ENCODE assay signal across 12 cellular contexts in genomic region chr21:36709030-36709867, GRCh38. TPM values are rescaled to one million over a fixed set of nuclear protein-coding genes. Genes with fewer than 3 reads are reported as not detected.
A peak's percentile ranks its signal among the peaks of the same experiment; 100 is the strongest.
DNase-seq lines count a peak whose midpoint lies in the region; ATAC-seq, FAIRE-seq and TF ChIP-seq lines count a peak whose summit lies in the region.
"Had no signal": no experiment of that assay in that cellular context is flagged by ENCODE, and none has a peak within 500 bp of the region (broad histone marks: within the 10 kb centered on the region; RNA-seq: fewer than 3 reads in every experiment).

No MANE protein-coding gene starts in this region.

- H2AFZ ChIP-seq in H1 (ENCODE audit: low read length) = no peak overlapping the region

- peak overlapping the region; percentile 49 for H3K4me3 Mint-ChIP-seq in nephron progenitor cell
- H3K4me3 Mint-ChIP-seq: activated CD8-positive, alpha-beta memory T cell treated with anti-CD3 and anti-CD28 coated beads, Interleukin-2, amount 10 ng/mL, durations not matched to agents 7 days and 5 days had no signal

- peak overlapping the region; percentile 80 to 90 for H3K4me2 ChIP-seq in H1 (ENCODE audit: insufficient read depth in 1 of 2, low read depth in 2 of 2, low read length in 2 of 2)

- H3K9me3 Mint-ChIP-seq in nephron progenitor cell = no peaks in the 10 kb centered on the region
- H3K9me3 Mint-ChIP-seq: CD4-positive, CD25-positive, alpha-beta regulatory T cell had no signal

- H3K79me1 ChIP-seq in H1 (ENCODE audit: low read depth, low read length) = no peaks in the 10 kb centered on the region

- H3K27ac ChIP-seq in left ventricle myocardium inferior (replicated peaks) = no peak overlapping the region
- no peak overlapping the region for H3K27ac ChIP-seq in H1 (ENCODE audit: low read depth, low read length)
- H3K27ac ChIP-seq in aorta (ENCODE audit: low read depth in 1 of 2, low read length in 2 of 2) = no peak overlapping the region
- no peak overlapping the region for H3K27ac ChIP-seq in colonic mucosa

- no peak overlapping the region for H3K9ac ChIP-seq in H1 (replicated peaks in 1 of 4; ENCODE audit: extremely low read depth in 1 of 4, low read depth in 3 of 4, low read length in 3 of 4)
- H3K9ac ChIP-seq in colonic mucosa (ENCODE audit: low read depth in 2 of 2, low read length in 2 of 2) = no peak overlapping the region

- H3K27me3 Mint-ChIP-seq in nephron progenitor cell (ENCODE audit: low read depth, poor library complexity) = peaks cover 94% of the 10 kb centered on the region

- peaks cover 3% of the 10 kb centered on the region; the same call in 1 of the 2 replicates for H3K23me2 ChIP-seq in H1 (ENCODE audit: low read depth, low read length)

- peaks cover under 1 to 5% of the 10 kb centered on the region in 2 experiments for H4K20me1 ChIP-seq in H1 (replicated peaks in 1 of 2; ENCODE audit: control insufficient read depth in 1 of 2, insufficient read depth in 2 of 2, low read length in 2 of 2)

- peaks cover 46% of the 10 kb centered on the region for H3K4me1 Mint-ChIP-seq in nephron progenitor cell

- no peak overlapping the region for H4K8ac ChIP-seq in H1 (ENCODE audit: extremely low read depth, insufficient read depth, low read length)

- H3K18ac ChIP-seq in H1 (ENCODE audit: extremely low read depth, low read length) = peak overlapping the region; percentile 19; the same call in 1 of the 2 replicates

- CTCF ChIA-PET in H1 (lab: Charles Lee; ENCODE audit: partially characterized antibody) = interaction anchor here (0.9 to 3.7 kb wide), 10 partner anchors 9 to 281 kb away, joined by 3 to 17 read pairs (median 4); partner anchors contain the start of gene SIM2

- H2BK15ac ChIP-seq in H1 (ENCODE audit: low read length) = 0 out of 2 replicates have a peak overlapping the region, but pooled peaks have one; percentile 72

- no peak overlapping the region for H4K5ac ChIP-seq in H1 (ENCODE audit: insufficient read length, low read depth, low read length)

- H3K9me3 ChIP-seq in left ventricle myocardium inferior (replicated peaks) (no peaks in the 10 kb centered on the region), H1 (ENCODE audit: insufficient read depth in 2 of 2, low read depth in 1 of 2, low read length in 1 of 2) (no peaks in the 10 kb centered on the region), aorta (ENCODE audit: control insufficient read depth, low read length) (no peaks in the 10 kb centered on the region), colonic mucosa (no peaks in the 10 kb centered on the region)

- H3K27ac Mint-ChIP-seq in nephron progenitor cell = no peak overlapping the region
- H3K27ac Mint-ChIP-seq: activated CD8-positive, alpha-beta memory T cell treated with anti-CD3 and anti-CD28 coated beads, Interleukin-2, amount 10 ng/mL, durations not matched to agents 7 days and 5 days; CD4-positive, CD25-positive, alpha-beta regulatory T cell had no signal

- ATAC-seq in left cardiac atrium = no peak
- no peak for ATAC-seq in aorta (ENCODE audit: low FRiP score)
- ATAC-seq in HG03460 (IDR thresholded peaks at IDR 0.05; ENCODE audit: unreplicated experiment) = no peak
- ATAC-seq: activated CD8-positive, alpha-beta memory T cell treated with anti-CD3 and anti-CD28 coated beads, Interleukin-2, amount 10 ng/mL, durations not matched to agents 7 days and 5 days had no signal

- no peak for TF ChIP-seq CTCF in left ventricle myocardium inferior (IDR thresholded peaks at IDR 0.05; ENCODE audit: borderline replicate concordance)
- no peak for TF ChIP-seq CTCF in H1 (IDR thresholded peaks at IDR 0.05; ENCODE audit: control extremely low read depth in 1 of 3, insufficient read depth in 1 of 3, low read depth in 1 of 3, low read length in 3 of 3)
- no peak for TF ChIP-seq CTCF in nephron progenitor cell (IDR thresholded peaks at IDR 0.05)
- TF ChIP-seq CTCF in colonic mucosa (IDR thresholded peaks at IDR 0.05) = no peak

- no peak overlapping the region for H2BK5ac ChIP-seq in H1 (ENCODE audit: low read depth, low read length)

- no peak for FAIRE-seq in H1 (lab: Jason Lieb, UNC)

- no peaks in the 10 kb centered on the region for H3K36me3 Mint-ChIP-seq in nephron progenitor cell (ENCODE audit: low read depth)
- H3K36me3 Mint-ChIP-seq: activated CD8-positive, alpha-beta memory T cell treated with anti-CD3 and anti-CD28 coated beads, Interleukin-2, amount 10 ng/mL, durations not matched to agents 7 days and 5 days; CD4-positive, CD25-positive, alpha-beta regulatory T cell had no signal

- no peak overlapping the region for H4K91ac ChIP-seq in H1 (replicated peaks; ENCODE audit: insufficient read length, low read length)

- no peak for TF ChIP-seq POLR2A in H1 (IDR thresholded peaks at IDR 0.05; ENCODE audit: control extremely low read depth in 1 of 2, low read depth in 2 of 2, low read length in 2 of 2)

- H3K79me2 ChIP-seq in H1 (ENCODE audit: control insufficient read depth in 1 of 2, insufficient read depth in 2 of 2, low read length in 2 of 2) = no peaks in the 10 kb centered on the region

- 0 out of 2 replicates have a peak overlapping the region, but pooled peaks have one; percentile 61 for H2BK20ac ChIP-seq in H1 (ENCODE audit: low read length)

- no peak overlapping the region for H2AK5ac ChIP-seq in H1 (ENCODE audit: low read depth, low read length)

- H2BK12ac ChIP-seq in H1 (ENCODE audit: low read depth, low read length) = no peak overlapping the region

- no peak overlapping the region for H3K4ac ChIP-seq in H1 (replicated peaks; ENCODE audit: insufficient read length, low read depth, low read length)

- POLR2A ChIA-PET in H1 (lab: Charles Lee; ENCODE audit: partially characterized antibody) = interaction anchor here (0.9 to 3.4 kb wide), 4 partner anchors 10 to 363 kb away, joined by 3 to 15 read pairs (median 4); partner anchors contain the start of gene SIM2

- H3K4me3 ChIP-seq in left ventricle myocardium inferior (peak overlapping the region; percentile 44), H1 (ENCODE audit: extremely low read depth in 1 of 4, insufficient read depth in 2 of 4, low read depth in 3 of 4, low read length in 4 of 4) (peak overlapping the region in 3 of 4 experiments; percentile 1 to 57 (median 14); a peak in 4 of 8 replicates), aorta (ENCODE audit: low read length in 2 of 2) (no peak overlapping the region), colonic mucosa (no peak overlapping the region)

- TF ChIP-seq EP300 in H1 (IDR thresholded peaks at IDR 0.05; ENCODE audit: borderline replicate concordance in 1 of 2, low read depth in 2 of 2, low read length in 2 of 2) = no peak

- WGBS in H1 (ENCODE audit: extremely low coverage in 1 of 2, insufficient coverage in 1 of 2, insufficient read length in 1 of 2, insufficient replicate concordance in 2 of 2, low coverage in 1 of 2, low lambda C conversion rate in 2 of 2, missing lambda C conversion rate in 1 of 2), 2 experiments = 3% methylated on average over 48 of the region's 55 CpGs; no CpG with 5 or more reads in 1 of the 2 experiments
- 4% methylated on average over 52 to 55 of the region's 55 CpGs for WGBS in aorta, 2 donors

- H2BK120ac ChIP-seq in H1 (replicated peaks; ENCODE audit: low read depth, low read length) = no peak overlapping the region

- H3K56ac ChIP-seq in H1 (replicated peaks; ENCODE audit: insufficient read length, low read depth, low read length) = no peak overlapping the region

- H3K36me3 ChIP-seq in left ventricle myocardium inferior (no peaks in the 10 kb centered on the region), H1 (ENCODE audit: control insufficient read depth in 2 of 4, insufficient read depth in 4 of 4, low read length in 3 of 4) (peaks cover 0 to 10% (median 0%) of the 10 kb centered on the region in 4 experiments; a peak in 1 of 8 replicates), aorta (ENCODE audit: control insufficient read depth in 1 of 2, insufficient read depth in 2 of 2, low read length in 1 of 2) (no peaks in the 10 kb centered on the region), colonic mucosa (no peaks in the 10 kb centered on the region)

- DNase-seq in left ventricle myocardium inferior (no peak), left cardiac atrium (no peak), H1 (ENCODE audit: low read depth in 1 of 2, low spot score in 2 of 2) (peak in 1 of 2 experiments; percentile 69), nephron progenitor cell (no peak), aorta (peak; percentile 48 to 74), colonic mucosa (no peak), HuH-7 (ENCODE audit: low spot score) (no peak)
- DNase-seq: activated CD8-positive, alpha-beta memory T cell treated with anti-CD3 and anti-CD28 coated beads, Interleukin-2, amount 10 ng/mL, durations not matched to agents 7 days and 5 days; CD4-positive, CD25-positive, alpha-beta regulatory T cell; NCI-H446; stimulated activated CD4-positive, alpha-beta T cell treated with anti-CD3 and anti-CD28 coated beads, Interleukin-1b, Interleukin-23, amount 100 ng/mL, for 48 hours had no signal

- TF ChIP-seq RAD21 in H1 (IDR thresholded peaks at IDR 0.05 in 1 of 2, conservative IDR thresholded peaks at IDR 0.05 in 1 of 2; ENCODE audit: low read depth in 2 of 2, low read length in 2 of 2) = no peak

- H3K23ac ChIP-seq in H1 (ENCODE audit: insufficient read length) = no peak overlapping the region

- H3K4me1 ChIP-seq in left ventricle myocardium inferior = peaks cover 63% of the 10 kb centered on the region
- H3K4me1 ChIP-seq in H1 (replicated peaks in 1 of 4; ENCODE audit: control insufficient read depth in 3 of 4, insufficient read depth in 4 of 4, low read length in 3 of 4) = peaks cover 0 to 36% (median 31%) of the 10 kb centered on the region in 4 experiments; a peak in 6 of 7 replicates
- no peaks in the 10 kb centered on the region for H3K4me1 ChIP-seq in aorta (ENCODE audit: control insufficient read depth in 1 of 2, insufficient read depth in 2 of 2, low read length in 2 of 2)
- H3K4me1 ChIP-seq in colonic mucosa = peaks cover 8% of the 10 kb centered on the region

- no peak overlapping the region for H3K14ac ChIP-seq in H1 (ENCODE audit: insufficient read length)

- intact Hi-C loops in left ventricle myocardium inferior (cut with micrococcal nuclease) (no loop called here), left cardiac atrium (cut with DNase I) (no loop called here), aorta (cut with DNase I) (no loop called here), colonic mucosa (cut with DNase I) (no loop called here)

- peaks cover 100% of the 10 kb centered on the region for H3K27me3 ChIP-seq in left ventricle myocardium inferior (ENCODE audit: low read depth)
- peaks cover 56 to 89% (median 67%) of the 10 kb centered on the region in 4 experiments for H3K27me3 ChIP-seq in H1 (replicated peaks in 1 of 4; ENCODE audit: control insufficient read depth in 3 of 4, extremely low read depth in 1 of 4, insufficient read depth in 3 of 4, low read length in 3 of 4)
- no peaks in the 10 kb centered on the region for H3K27me3 ChIP-seq in aorta (ENCODE audit: control insufficient read depth in 1 of 2, insufficient read depth in 2 of 2, low read length in 1 of 2)
- peaks cover 90% of the 10 kb centered on the region for H3K27me3 ChIP-seq in colonic mucosa

RNA-seq across cellular contexts. Expression of gene SIM2, which starts 10.3 kb away (rescaled TPM):
- total RNA-seq in left ventricle myocardium inferior (not detected), left cardiac atrium (not detected), aorta (not detected), colonic mucosa (under 1 TPM; 0.07 to 0.08 TPM)
- 0.26 and 0.34 TPM in 2 replicates for total RNA-seq in H1 (2021; fragmentation: NEBNext Ultra II Directional; extraction: Animal tissue kit (Norgen Biotek cat#: 25700))
- polyA plus RNA-seq in H1 (2011; rRNA removed) (0.05 and 0.16 TPM in 2 replicates), aorta (not detected)
- polyA plus RNA-seq in H1 (2011; cell fraction: cytosol; rRNA removed) = 0.08 TPM
- polyA plus RNA-seq in H1 (2011; cell fraction: nucleus; rRNA removed) = 0.24 TPM
- 0.08 to 0.37 TPM (median 0.19 TPM) in 4 replicates for polyA plus RNA-seq in H1 (2012, experiment 1 of 2)
- polyA plus RNA-seq in H1 (2012, experiment 2 of 2) = 0.05 TPM
- polyA plus RNA-seq in H1 (2013, experiment 1 of 2) = 0.14 TPM
- polyA plus RNA-seq in H1 (2013, experiment 2 of 2) = 0.11 TPM
- 0.05 and 0.13 TPM in 2 replicates for polyA minus RNA-seq in H1 (2011; rRNA and poly(A)+ RNA removed)
- polyA minus RNA-seq in H1 (2011; cell fraction: cytosol; rRNA and poly(A)+ RNA removed) = not detected
- 0.70 TPM for polyA minus RNA-seq in H1 (2011; cell fraction: nucleus; rRNA and poly(A)+ RNA removed)
- total RNA-seq: CD4-positive, CD25-positive, alpha-beta regulatory T cell had no signal

Comparison
In these comparisons a context has a peak if more than half of its experiments do, and no peak if none do; other contexts are left out.
1. DNase-seq: peak in aorta (2 of 2); none in left ventricle myocardium inferior (single experiment), left cardiac atrium (single experiment), nephron progenitor cell (single experiment), colonic mucosa (single experiment) and HuH-7 (single experiment).
2. H3K4me3 ChIP-seq: peak in left ventricle myocardium inferior (single experiment) and H1 (3 of 4); none in aorta (0 of 2) and colonic mucosa (single experiment).